ENCODE assay signal across 1 cellular context in the genomic region with DNA sequence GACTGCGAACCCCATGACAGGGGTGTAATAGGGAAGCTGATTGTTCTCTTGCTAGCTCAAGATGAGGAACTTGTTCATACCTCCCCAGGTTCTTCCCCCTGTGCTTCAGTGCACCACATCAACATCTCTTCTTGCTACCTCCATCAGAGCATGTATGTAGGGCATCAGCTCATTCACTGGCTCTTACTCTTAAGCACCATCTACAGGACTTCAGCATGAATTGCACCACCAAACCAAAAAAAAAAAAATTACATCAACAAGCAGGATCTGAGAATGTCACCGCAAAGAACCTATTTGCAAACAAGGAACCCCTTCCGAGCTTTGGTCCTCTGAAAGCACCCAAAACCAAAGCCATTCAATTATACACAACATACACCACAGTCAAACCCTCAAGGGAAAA.
TF ChIP-seq lines count a peak whose summit lies in the region.

No MANE protein-coding gene starts in this region.

TF ChIP-seq in H1, 55 proteins besides CTCF, POLR2A, EP300 and RAD21 (continued from another document):
- TF ChIP-seq JUN (IDR thresholded peaks at IDR 0.05; ENCODE audit: low read depth, low read length) = no peak
- TF ChIP-seq SP4 (IDR thresholded peaks at IDR 0.05; ENCODE audit: low read length) = no peak
- TF ChIP-seq E2F6 (IDR thresholded peaks at IDR 0.05) = no peak
- no peak for TF ChIP-seq ATF3 (IDR thresholded peaks at IDR 0.05; ENCODE audit: insufficient read depth, low read depth, low read length)
